In the genomic region with DNA sequence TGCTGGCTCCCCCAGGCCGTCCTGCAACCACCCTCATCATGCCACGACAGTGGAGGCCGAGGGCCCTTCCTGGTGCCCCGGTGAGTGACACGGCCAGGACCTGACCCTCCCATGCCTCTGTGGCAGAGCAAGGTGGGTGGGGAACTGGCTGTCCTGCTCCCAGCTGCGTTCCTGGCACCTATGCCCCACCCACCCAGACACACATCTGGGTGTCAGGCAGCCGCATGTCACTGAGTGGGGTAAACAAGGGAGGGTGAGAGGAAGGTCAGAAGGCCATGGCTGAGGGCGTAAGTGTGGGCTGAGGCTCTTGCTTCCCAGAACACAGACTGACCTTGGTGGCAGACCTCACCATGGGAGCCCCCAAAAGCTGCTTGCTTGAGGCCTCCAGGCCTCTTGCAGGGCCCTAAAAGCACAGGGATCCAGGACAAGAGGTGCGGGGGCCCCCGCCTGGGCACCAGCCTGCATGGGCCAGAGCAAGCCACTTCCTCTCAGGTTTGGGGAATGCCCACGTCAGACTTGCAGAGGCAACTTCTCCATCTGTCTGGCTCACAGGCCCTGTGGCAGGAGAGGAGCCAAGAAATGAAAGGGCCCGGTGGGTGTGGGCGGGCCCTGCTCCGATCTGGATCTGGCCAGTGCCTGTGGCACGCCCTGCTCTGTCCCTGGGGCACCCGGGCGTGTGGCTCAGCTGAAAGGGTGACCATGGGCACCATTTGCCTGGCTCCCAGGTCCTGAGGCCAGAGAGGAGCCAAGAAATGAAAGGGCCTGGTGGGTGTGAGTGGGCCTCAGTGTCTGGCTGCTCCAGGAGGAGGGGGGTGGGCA, we compare ENCODE assay signal across 8 cellular contexts. TPM values are rescaled to one million over a fixed set of nuclear protein-coding genes. Genes with fewer than 3 reads are reported as not detected.
A peak's percentile ranks its signal among the peaks of the same experiment; 100 is the strongest.
DNase-seq lines count a peak whose midpoint lies in the region; ATAC-seq, FAIRE-seq and TF ChIP-seq lines count a peak whose summit lies in the region.

No MANE protein-coding gene starts in this region.

- no peaks in the 10 kb centered on the region for H3K27me3 Mint-ChIP-seq in stimulated activated naive CD8-positive, alpha-beta T cell treated with anti-CD3 and anti-CD28 coated beads, Interleukin-15, amount 100 ng/mL, for 72 hours

- no peaks in the 10 kb centered on the region for H3K36me3 ChIP-seq in adrenal gland (replicated peaks in 1 of 2)

- no peaks in the 10 kb centered on the region for H3K9me3 Mint-ChIP-seq in stimulated activated naive CD8-positive, alpha-beta T cell treated with anti-CD3 and anti-CD28 coated beads, Interleukin-15, amount 100 ng/mL, for 72 hours

- peak; percentile 73 for ATAC-seq in stimulated activated naive CD8-positive, alpha-beta T cell treated with anti-CD3 and anti-CD28 coated beads, Interleukin-15, amount 100 ng/mL, for 72 hours

- H3K4me1 Mint-ChIP-seq in stimulated activated naive CD8-positive, alpha-beta T cell treated with anti-CD3 and anti-CD28 coated beads, Interleukin-15, amount 100 ng/mL, for 72 hours: peaks cover 49% of the 10 kb centered on the region

- peak in 1 of 2 donors; percentile 26 for TF ChIP-seq POLR2A in adrenal gland (IDR thresholded peaks at IDR 0.05)

- DNase-seq in AG10803 (ENCODE audit: low read depth) (peak; percentile 96), GM19239 (ENCODE audit: insufficient read length, low spot score) (peak; percentile 48), NOMO-1 treated with dmso at 0.1 percent for 144 hours (lab: John Stamatoyannopoulos, UW; ENCODE audit: unreplicated experiment) (peak; percentile 96), adrenal gland (peak; percentile 78 to 93 (median 91)), hepatic stellate cell (ENCODE audit: low spot score) (peak; percentile 68), D721Med (ENCODE audit: insufficient read length, low spot score) (no peak), NCI-H1105 (lab: John Stamatoyannopoulos, UW) (no peak)
- DNase-seq in stimulated activated naive CD8-positive, alpha-beta T cell treated with anti-CD3 and anti-CD28 coated beads, Interleukin-15, amount 100 ng/mL, for 72 hours: peak; percentile 52 to 73

- peak overlapping the region; percentile 90 to 95 for H3K27ac Mint-ChIP-seq in stimulated activated naive CD8-positive, alpha-beta T cell treated with anti-CD3 and anti-CD28 coated beads, Interleukin-15, amount 100 ng/mL, for 72 hours

- H3K9me3 ChIP-seq in adrenal gland (replicated peaks in 1 of 3): no peaks in the 10 kb centered on the region

- no peaks in the 10 kb centered on the region for H3K27me3 ChIP-seq in adrenal gland

- H3K27ac ChIP-seq in adrenal gland: peak overlapping the region; percentile 70 to 97 (median 83)

- peaks cover 36 to 37% of the 10 kb centered on the region in 2 donors for H3K4me1 ChIP-seq in adrenal gland (replicated peaks in 1 of 2)

- FAIRE-seq in GM19239 (lab: Jason Lieb, UNC) (peak; percentile 84), D721Med (lab: Jason Lieb, UNC) (no peak)

- H3K4me3 ChIP-seq in AG10803 (ENCODE audit: low read length): no peak overlapping the region
- H3K4me3 ChIP-seq in adrenal gland: no peak overlapping the region

- peak overlapping the region; percentile 61 to 72 for H3K4me3 Mint-ChIP-seq in stimulated activated naive CD8-positive, alpha-beta T cell treated with anti-CD3 and anti-CD28 coated beads, Interleukin-15, amount 100 ng/mL, for 72 hours

- WGBS in adrenal gland, 4 donors: 37 to 66% (median 48%) methylated on average over 9 to 17 of the region's 17 CpGs

- TF ChIP-seq CTCF in AG10803 (conservative IDR thresholded peaks at IDR 0.05; ENCODE audit: low read length) (no peak), adrenal gland (IDR thresholded peaks at IDR 0.05) (no peak), D721Med (IDR thresholded peaks at IDR 0.05; ENCODE audit: insufficient read depth, missing control alignments) (no peak)

- intact Hi-C loops in adrenal gland (cut with DNase I): no loop called here

RNA-seq across cellular contexts. Expression of gene CCDC57, which starts 3.9 kb away (rescaled TPM):
- total RNA-seq in adrenal gland: 10 to 100 TPM; 14.7 to 51.3 (median 28.8) TPM
- 100 to 1,000 TPM in 2 of 3 donors, 1 to 10 TPM in 1; 7.1 to 275 (median 129) TPM for polyA plus RNA-seq in adrenal gland

RNA-seq across cellular contexts. Expression of gene SLC16A3, which starts 12.3 kb away (rescaled TPM):
- total RNA-seq in adrenal gland: 10 to 100 TPM; 21.9 to 58.6 (median 40.1) TPM
- polyA plus RNA-seq in adrenal gland: 10 to 100 TPM in 2 of 3 donors, 1 to 10 TPM in 1; 2.7 to 14.4 (median 10.5) TPM

RNA-seq across cellular contexts. Expression of gene CSNK1D, which starts 57.0 kb away (rescaled TPM):
- total RNA-seq in adrenal gland: 100 to 1,000 TPM in 4 of 8 donors, 10 to 100 TPM in 4; 49.8 to 185 (median 97.4) TPM
- 100 to 1,000 TPM; 126 to 171 (median 153) TPM for polyA plus RNA-seq in adrenal gland

Comparison
In these comparisons a context has a peak if more than half of its experiments do, and no peak if none do; other contexts are left out.
1. DNase-seq: peak in AG10803 (single experiment), GM19239 (single experiment), NOMO-1 treated with dmso at 0.1 percent for 144 hours (single experiment), adrenal gland (7 of 7), hepatic stellate cell (single experiment) and stimulated activated naive CD8-positive, alpha-beta T cell treated with anti-CD3 and anti-CD28 coated beads, Interleukin-15, amount 100 ng/mL, for 72 hours (2 of 2); none in D721Med (single experiment) and NCI-H1105 (single experiment).